ENCODE assay signal across 12 cellular contexts in genomic region chr4:10730590-10730989, GRCh38. TPM values are rescaled to one million over a fixed set of nuclear protein-coding genes. Genes with fewer than 3 reads are reported as not detected.
DNase-seq lines count a peak whose midpoint lies in the region; ATAC-seq and TF ChIP-seq lines count a peak whose summit lies in the region.
"Had no signal": no experiment of that assay in that cellular context is flagged by ENCODE, and none has a peak within 500 bp of the region (broad histone marks: within the 10 kb centered on the region; RNA-seq: fewer than 3 reads in every experiment).

No MANE protein-coding gene starts in this region.

- no peak overlapping the region for H2AFZ ChIP-seq in neuronal stem cell (ENCODE audit: low read length)

- H3K23ac ChIP-seq in neuronal stem cell (ENCODE audit: low read depth, low read length, poor library complexity), result no peak overlapping the region

- H3K27me3 ChIP-seq in neuronal stem cell (ENCODE audit: control insufficient read depth in 3 of 3, insufficient read depth in 3 of 3, low read depth in 1 of 3, low read length in 3 of 3), result no peaks in the 10 kb centered on the region
- H3K27me3 ChIP-seq: ascending aorta, BE2C had no signal

- H3K36me3 ChIP-seq in neuronal stem cell (replicated peaks in 1 of 2; ENCODE audit: control insufficient read depth in 2 of 2, insufficient read depth in 2 of 2, low read length in 2 of 2), result no peaks in the 10 kb centered on the region
- H3K36me3 ChIP-seq: ascending aorta, BE2C had no signal

- no peak overlapping the region for H3K4me3 ChIP-seq in neuronal stem cell (ENCODE audit: low read length in 2 of 2)
- H3K4me3 ChIP-seq: ascending aorta had no signal

- H3K27ac ChIP-seq in neuronal stem cell (replicated peaks; ENCODE audit: low read length), result no peak overlapping the region
- H3K27ac ChIP-seq: ascending aorta had no signal

- no peak overlapping the region for H2BK5ac ChIP-seq in neuronal stem cell (ENCODE audit: low read length)

- H3K14ac ChIP-seq in neuronal stem cell (ENCODE audit: low read length), result no peak overlapping the region

- H3K9ac ChIP-seq in neuronal stem cell (ENCODE audit: low read depth, low read length, poor library complexity), result no peak overlapping the region

- no peak overlapping the region for H3K18ac ChIP-seq in neuronal stem cell (ENCODE audit: low read length)

- no peak for TF ChIP-seq CTCF in GM10266 (IDR thresholded peaks at IDR 0.05; ENCODE audit: control insufficient read depth, insufficient read depth, low read depth, missing control alignments)

- in situ Hi-C loops in ACHN (cut with HindIII; ENCODE audit: low pct_ligation_motif_present, low pct_unique_long_range_greater_than_20kb, low sequenced_read_pairs), result no loop called here

- no CpG with 5 or more reads among the region's 7 CpGs for WGBS in neuronal stem cell (ENCODE audit: extremely low coverage in 2 of 2, insufficient read length in 2 of 2, insufficient replicate concordance in 1 of 2), 2 donors

- H4K8ac ChIP-seq in neuronal stem cell (ENCODE audit: low read depth, low read length), result no peak overlapping the region

- ATAC-seq in GM19023 (IDR thresholded peaks at IDR 0.05; ENCODE audit: unreplicated experiment) (peak; percentile 52), HG02610 (IDR thresholded peaks at IDR 0.05; ENCODE audit: unreplicated experiment) (peak; percentile 70), HG03432 (IDR thresholded peaks at IDR 0.05; ENCODE audit: unreplicated experiment) (peak; percentile 63)

- H2BK12ac ChIP-seq in neuronal stem cell (ENCODE audit: low read length), result no peak overlapping the region

- H2AK5ac ChIP-seq in neuronal stem cell (ENCODE audit: low read depth, low read length), result no peak overlapping the region

- H3K79me1 ChIP-seq in neuronal stem cell (ENCODE audit: low read depth, low read length), result no peaks in the 10 kb centered on the region

- no peak overlapping the region for H3K4ac ChIP-seq in neuronal stem cell (ENCODE audit: low read length)

- H3K9me3 ChIP-seq in neuronal stem cell (replicated peaks in 1 of 2; ENCODE audit: control insufficient read depth in 2 of 2, insufficient read depth in 1 of 2, low read depth in 1 of 2, low read length in 2 of 2), result no peaks in the 10 kb centered on the region
- H3K9me3 ChIP-seq: ascending aorta, BE2C had no signal

- DNase-seq in GM10266 (ENCODE audit: extremely low spot score), result peak; percentile 30
- DNase-seq in ACHN, result no peak
- DNase-seq in neuronal stem cell (ENCODE audit: low spot score), result no peak
- no peak for DNase-seq in DMS53 (lab: John Stamatoyannopoulos, UW)
- DNase-seq in NCI-H2029 (lab: John Stamatoyannopoulos, UW), result no peak
- DNase-seq: BE2C, NCI-H1694 treated with DMSO at 0.1 percent for 48 hours had no signal

- H3K4me1 ChIP-seq in neuronal stem cell (ENCODE audit: control insufficient read depth in 2 of 2, insufficient read depth in 1 of 2, low read depth in 1 of 2, low read length in 2 of 2), result no peaks in the 10 kb centered on the region
- H3K4me1 ChIP-seq: ascending aorta, BE2C had no signal

- H4K91ac ChIP-seq in neuronal stem cell (ENCODE audit: low read depth, low read length, poor library complexity), result no peak overlapping the region

- no peak overlapping the region for H3K4me2 ChIP-seq in neuronal stem cell (ENCODE audit: insufficient read depth, low read length, poor library complexity, severe bottlenecking)

- no peak overlapping the region for H2BK15ac ChIP-seq in neuronal stem cell (ENCODE audit: low read length)

- H2BK120ac ChIP-seq in neuronal stem cell (ENCODE audit: low read depth, low read length), result no peak overlapping the region

RNA-seq across cellular contexts. Expression of gene CLNK, which starts 46.0 kb away (rescaled TPM):
- not detected for polyA plus RNA-seq in neuronal stem cell (2013, experiment 1 of 2)
- not detected for polyA plus RNA-seq in neuronal stem cell (2013, experiment 2 of 2)
- polyA plus RNA-seq: endothelial cell of umbilical vein had no signal
